ENCODE assay signal across 9 cellular contexts in genomic region chrX:14673764-14674163, GRCh38.
DNase-seq lines count a peak whose midpoint lies in the region; ATAC-seq and TF ChIP-seq lines count a peak whose summit lies in the region.
"Had no signal": no experiment of that assay in that cellular context is flagged by ENCODE, and none has a peak within 500 bp of the region (broad histone marks: within the 10 kb centered on the region; RNA-seq: fewer than 3 reads in every experiment).

No MANE protein-coding gene starts in this region.

- no peaks in the 10 kb centered on the region for H3K27me3 ChIP-seq in OCI-LY3 (ENCODE audit: low read depth, low read length)
- no peaks in the 10 kb centered on the region for H3K27me3 ChIP-seq in aorta (ENCODE audit: control insufficient read depth in 1 of 2, insufficient read depth in 2 of 2, low read length in 1 of 2)

- H3K4me1 ChIP-seq in OCI-LY3 (ENCODE audit: low read length) (peaks cover 52% of the 10 kb centered on the region), aorta (ENCODE audit: control insufficient read depth in 1 of 2, insufficient read depth in 2 of 2, low read length in 2 of 2) (no peaks in the 10 kb centered on the region)

- H3K9ac ChIP-seq in OCI-LY3 (ENCODE audit: low read length): no peak overlapping the region; the same call in 1 of the 2 replicates

- peak overlapping the region; percentile 51 for H3K4me2 ChIP-seq in OCI-LY3 (ENCODE audit: low read length)

- H3K27ac ChIP-seq in OCI-LY3 (ENCODE audit: low read length) (peak overlapping the region; percentile 36), coronary artery (no peak overlapping the region), aorta (ENCODE audit: low read depth in 1 of 2, low read length in 2 of 2) (no peak overlapping the region)

- H3K36me3 ChIP-seq in OCI-LY3 (replicated peaks; ENCODE audit: low read depth, low read length) (peaks cover 8% of the 10 kb centered on the region), aorta (ENCODE audit: control insufficient read depth in 1 of 2, insufficient read depth in 2 of 2, low read length in 1 of 2) (no peaks in the 10 kb centered on the region)

- H3K4me3 ChIP-seq in OCI-LY3 (ENCODE audit: low read length) (peak overlapping the region; percentile 10; the same call in 1 of the 2 replicates), coronary artery (no peak overlapping the region), aorta (ENCODE audit: low read length in 2 of 2) (no peak overlapping the region)
- H3K4me3 ChIP-seq: lung had no signal

- H2AFZ ChIP-seq in OCI-LY3 (ENCODE audit: low read depth, low read length): no peak overlapping the region

- H4K20me1 ChIP-seq in OCI-LY3 (ENCODE audit: insufficient read depth, low read length): no peaks in the 10 kb centered on the region

- TF ChIP-seq CTCF in OCI-LY3 (IDR thresholded peaks at IDR 0.05; ENCODE audit: low read depth, low read length) (no peak), coronary artery (IDR thresholded peaks at IDR 0.05) (no peak)

- DNase-seq in DMS53 (lab: John Stamatoyannopoulos, UW): peak; percentile 84
- peak; percentile 16 for DNase-seq in glomerular endothelial cell (ENCODE audit: extremely low read depth, low read depth, low spot score)
- no peak for DNase-seq in coronary artery (ENCODE audit: low spot score)
- DNase-seq in aorta: no peak
- DNase-seq in sciatic nerve (ENCODE audit: low spot score): no peak

- ATAC-seq in GM19043 (IDR thresholded peaks at IDR 0.05; ENCODE audit: low read depth, unreplicated experiment) (peak; percentile 91), HG03064 (IDR thresholded peaks at IDR 0.05; ENCODE audit: low read depth, unreplicated experiment) (peak; percentile 91), aorta (ENCODE audit: low FRiP score) (no peak), sciatic nerve (no peak)

- 53 to 56% methylated on average over 4 of the region's 4 CpGs for WGBS in aorta, 2 donors

- no peaks in the 10 kb centered on the region for H3K79me2 ChIP-seq in OCI-LY3 (ENCODE audit: low read length)

- H3K9me3 ChIP-seq in OCI-LY3 (ENCODE audit: insufficient read depth, low read length) (0 out of 2 replicates have a peak, but pooled peaks cover 5% of the 10 kb centered on the region), aorta (ENCODE audit: control insufficient read depth, low read length) (no peaks in the 10 kb centered on the region)

- intact Hi-C loops in aorta (cut with DNase I): no loop called here
- intact Hi-C loops in sciatic nerve (cut with DNase I): no loop called here

Comparison
In these comparisons a context has a peak if more than half of its experiments do, and no peak if none do; other contexts are left out.
1. DNase-seq: peak in DMS53 (single experiment) and glomerular endothelial cell (single experiment); none in coronary artery (single experiment), aorta (0 of 2) and sciatic nerve (single experiment).
2. ATAC-seq: peak in GM19043 (single experiment) and HG03064 (single experiment); none in aorta (single experiment) and sciatic nerve (single experiment).